8 cellular contexts compared by ENCODE assay signal in the genomic region with DNA sequence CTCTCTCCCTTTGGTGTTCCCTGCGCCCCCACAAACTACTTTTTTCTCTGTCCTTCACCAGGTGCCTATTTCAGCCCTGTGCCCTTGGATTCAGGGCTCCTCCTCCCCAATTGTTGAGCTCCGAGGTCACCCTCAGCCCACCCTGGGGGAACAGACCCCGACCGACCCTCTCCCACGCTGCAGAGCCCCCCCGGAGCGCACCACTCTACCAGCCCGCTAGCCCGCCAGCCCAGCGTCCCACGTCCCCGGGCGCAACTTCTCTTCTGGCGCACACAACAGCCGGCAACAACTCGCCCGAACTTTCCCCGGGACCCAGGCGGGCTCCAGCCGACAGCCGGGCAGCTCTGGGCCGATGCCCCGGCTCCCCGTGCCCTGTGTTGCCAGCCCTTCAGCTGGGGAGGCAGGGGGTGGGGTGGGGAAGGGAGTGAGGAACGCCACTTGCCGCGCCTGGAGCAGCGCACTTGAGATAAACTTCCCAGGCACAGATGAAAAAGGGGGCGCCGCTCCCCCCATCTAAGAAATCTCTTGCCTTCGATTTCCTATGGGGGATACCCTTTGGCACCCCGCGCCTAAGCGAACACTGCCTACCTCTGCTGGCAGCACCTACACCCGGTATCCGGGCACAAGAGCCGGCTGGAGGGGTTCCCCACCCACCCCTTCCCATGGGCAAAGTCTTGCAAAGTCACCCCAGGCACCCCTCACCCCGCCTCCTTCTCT. TPM values are rescaled to one million over a fixed set of nuclear protein-coding genes. Genes with fewer than 3 reads are reported as not detected.
DNase-seq lines count a peak whose midpoint lies in the region; ATAC-seq, FAIRE-seq and TF ChIP-seq lines count a peak whose summit lies in the region.

No MANE protein-coding gene starts in this region.

- POLR2A ChIA-PET in A549 (lab: Yijun Ruan, JAX) (interaction anchor here (0.6 kb wide), 1 partner anchor 9 kb away, joined by 4 read pairs; no protein-coding TSS in a partner anchor), HEK293 (lab: Yijun Ruan, JAX) (interaction anchor here (1.4 kb wide), 1 partner anchor 15 kb away, joined by 4 read pairs; no protein-coding TSS in a partner anchor)

- H3K4me1 ChIP-seq in A549 (peaks cover 25% of the 10 kb centered on the region), HEK293 (ENCODE audit: control insufficient read depth, insufficient read depth, low read length) (peaks cover 17% of the 10 kb centered on the region), lung (ENCODE audit: control insufficient read depth in 2 of 2, insufficient read depth in 2 of 2, low read length in 2 of 2) (peaks cover 0 to 3% of the 10 kb centered on the region in 2 donors), uterus (no peaks in the 10 kb centered on the region)

- H3K36me3 ChIP-seq in HEK293 (ENCODE audit: control insufficient read depth in 2 of 2, insufficient read depth in 1 of 2, low read length in 2 of 2), result no peaks in the 10 kb centered on the region
- no peaks in the 10 kb centered on the region for H3K36me3 ChIP-seq in brain microvascular endothelial cell (replicated peaks)
- H3K36me3 ChIP-seq in lung (ENCODE audit: control insufficient read depth in 2 of 2, insufficient read depth in 2 of 2, low read length in 2 of 2), result no peaks in the 10 kb centered on the region
- H3K36me3 ChIP-seq in uterus, result no peaks in the 10 kb centered on the region

- DNase-seq in A549 (ENCODE audit: low read depth in 1 of 2, low spot score in 1 of 2) (peak in 1 of 2 experiments; percentile 37), brain microvascular endothelial cell (no peak), lung (ENCODE audit: low spot score) (no peak), uterus (no peak), OCI-M1 (lab: John Stamatoyannopoulos, UW) (no peak), inferior parietal cortex (ENCODE audit: extremely low spot score) (no peak), head of caudate nucleus (no peak)

- WGBS in A549 (ENCODE audit: missing lambda C conversion rate), result 3% methylated on average over 12 of the region's 38 CpGs
- WGBS in lung, 2 donors, result 1% methylated on average over 38 of the region's 38 CpGs

- H3K4me2 ChIP-seq in A549, result peak overlapping the region; percentile 99

- H3K9me3 ChIP-seq in A549 (no peaks in the 10 kb centered on the region), HEK293 (ENCODE audit: control insufficient read depth, insufficient read depth, low read depth, low read length) (no peaks in the 10 kb centered on the region), lung (ENCODE audit: control insufficient read depth in 2 of 2, insufficient read depth in 1 of 2, low read length in 1 of 2) (no peaks in the 10 kb centered on the region), uterus (no peaks in the 10 kb centered on the region)

- no peak for TF ChIP-seq RAD21 in A549 (conservative IDR thresholded peaks at IDR 0.05 in 1 of 2, IDR thresholded peaks at IDR 0.05 in 1 of 2)

- TF ChIP-seq POLR2A in A549 (IDR thresholded peaks at IDR 0.05; ENCODE audit: low read length), result no peak
- TF ChIP-seq POLR2A in uterus (IDR thresholded peaks at IDR 0.05), result no peak

- no peak for FAIRE-seq in A549 (lab: Jason Lieb, UNC)

- in situ Hi-C loops in brain microvascular endothelial cell (cut with HindIII; ENCODE audit: low pct_ligation_motif_present, low sequenced_read_pairs), result no loop called here

- ATAC-seq in A549, result peak; percentile 30 to 51; a peak in 4 of 6 replicates
- ATAC-seq in lung (ENCODE audit: insufficient read depth, low FRiP score), result no peak

- H3K4me3 ChIP-seq in A549 (peak overlapping the region; percentile 57), HEK293 (ENCODE audit: low read depth, low read length) (peak overlapping the region; percentile 57), brain microvascular endothelial cell (ENCODE audit: low read depth, low read length) (peak overlapping the region; percentile 30), lung (peak overlapping the region; percentile 69), uterus (peak overlapping the region; percentile 37 to 54)

- TF ChIP-seq CTCF in A549 (IDR thresholded peaks at IDR 0.05), result no peak
- TF ChIP-seq CTCF in HEK293 (tag by site-specific recombination; IDR thresholded peaks at IDR 0.05), result no peak
- TF ChIP-seq CTCF in brain microvascular endothelial cell (IDR thresholded peaks at IDR 0.05; ENCODE audit: low read depth, low read length, missing control alignments), result no peak
- TF ChIP-seq CTCF in lung (IDR thresholded peaks at IDR 0.05; ENCODE audit: control extremely low read depth, extremely low read depth), result no peak
- TF ChIP-seq CTCF in uterus (IDR thresholded peaks at IDR 0.05), result no peak

- H3K27me3 ChIP-seq in brain microvascular endothelial cell (replicated peaks), result peaks cover 43% of the 10 kb centered on the region
- H3K27me3 ChIP-seq in lung (ENCODE audit: control insufficient read depth, insufficient read depth), result peaks cover 7% of the 10 kb centered on the region
- peaks cover 0 to 4% of the 10 kb centered on the region in 2 donors for H3K27me3 ChIP-seq in uterus

- peak overlapping the region; percentile 71 to 88 for H3K27ac ChIP-seq in A549
- no peak overlapping the region for H3K27ac ChIP-seq in HEK293 (ENCODE audit: extremely low read depth, low read depth, low read length)
- H3K27ac ChIP-seq in brain microvascular endothelial cell, result no peak overlapping the region
- H3K27ac ChIP-seq in lung (ENCODE audit: low read depth in 1 of 2, low read length in 1 of 2), result peak overlapping the region; percentile 83 to 90
- H3K27ac ChIP-seq in uterus, result peak overlapping the region; percentile 75 to 87

- TF ChIP-seq EP300 in A549 (IDR thresholded peaks at IDR 0.05), result no peak

- intact Hi-C loops in uterus (cut with DNase I; ENCODE audit: low total_unique reads) (no loop called here), head of caudate nucleus (cut with DNase I) (no loop called here)

- CTCF ChIA-PET in A549 (lab: Yijun Ruan, JAX), result interaction anchor here (0.6 to 2.9 kb wide), 4 partner anchors 102 to 418 kb away, joined by 3 to 8 read pairs (median 4); no protein-coding TSS in a partner anchor
- CTCF ChIA-PET in HEK293 (lab: Yijun Ruan, JAX), result interaction anchor here (0.6 to 0.8 kb wide), 2 partner anchors 32 to 102 kb away, joined by 3 read pairs; no protein-coding TSS in a partner anchor

TF ChIP-seq in A549, 52 proteins besides CTCF, POLR2A, EP300 and RAD21 (continues in another document):
- TF ChIP-seq TP53 (CRISPR knock-in tag; IDR thresholded peaks at IDR 0.05), result no peak
- no peak for TF ChIP-seq HOXB13 (CRISPR knock-in tag; IDR thresholded peaks at IDR 0.05; ENCODE audit: low read depth)
- TF ChIP-seq, protein P1, sequence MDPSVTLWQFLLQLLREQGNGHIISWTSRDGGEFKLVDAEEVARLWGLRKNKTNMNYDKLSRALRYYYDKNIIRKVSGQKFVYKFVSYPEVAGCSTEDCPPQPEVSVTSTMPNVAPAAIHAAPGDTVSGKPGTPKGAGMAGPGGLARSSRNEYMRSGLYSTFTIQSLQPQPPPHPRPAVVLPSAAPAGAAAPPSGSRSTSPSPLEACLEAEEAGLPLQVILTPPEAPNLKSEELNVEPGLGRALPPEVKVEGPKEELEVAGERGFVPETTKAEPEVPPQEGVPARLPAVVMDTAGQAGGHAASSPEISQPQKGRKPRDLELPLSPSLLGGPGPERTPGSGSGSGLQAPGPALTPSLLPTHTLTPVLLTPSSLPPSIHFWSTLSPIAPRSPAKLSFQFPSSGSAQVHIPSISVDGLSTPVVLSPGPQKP (IDR thresholded peaks at IDR 0.05; ENCODE audit: low read depth, low read length), result no peak
- TF ChIP-seq FOSL2 (IDR thresholded peaks at IDR 0.05), result no peak
- no peak for TF ChIP-seq FOSL2 (CRISPR knock-in tag; IDR thresholded peaks at IDR 0.05)

TF ChIP-seq in HEK293, 187 proteins besides CTCF, POLR2A, EP300 and RAD21 (continues in another document):
- TF ChIP-seq ZNF140 (tag by site-specific recombination; IDR thresholded peaks at IDR 0.05) (no peak), ZNF510 (tag by site-specific recombination; IDR thresholded peaks at IDR 0.05; ENCODE audit: insufficient replicate concordance) (no peak), OSR2 (tag by site-specific recombination; IDR thresholded peaks at IDR 0.05) (no peak), KLF10 (tag by site-specific recombination; IDR thresholded peaks at IDR 0.05) (no peak), ZSCAN30 (tag by site-specific recombination; IDR thresholded peaks at IDR 0.05) (no peak), ZNF623 (tag by site-specific recombination; IDR thresholded peaks at IDR 0.05) (no peak), ZNF148 (tag by site-specific recombination; IDR thresholded peaks at IDR 0.05; ENCODE audit: borderline replicate concordance) (no peak), ZNF10 (tag by site-specific recombination; IDR thresholded peaks at IDR 0.05) (no peak), ZNF521 (tag by site-specific recombination; IDR thresholded peaks at IDR 0.05) (no peak)

RNA-seq across cellular contexts. Expression of gene CASZ1, which starts 1.0 kb away (rescaled TPM):
- 0.52 and 0.56 TPM in 2 replicates for polyA plus RNA-seq in A549 (2011; rRNA removed)
- 1.0 TPM in 2 replicates for polyA plus RNA-seq in A549 (2012; cell fraction: cytosol; rRNA removed)
- polyA plus RNA-seq in A549 (2012; cell fraction: nucleus; rRNA removed), result 1.6 and 3.8 TPM in 2 replicates
- polyA plus RNA-seq in A549 (2017; fragmentation: RNase III; extraction: RNeasy Plus Mini Kit Qiagen cat#74134 plus additional on column Dnase treatment), result 0.94 to 1.2 TPM (median 1.1 TPM) in 3 replicates
- 0.92 and 1.1 TPM in 2 replicates for polyA minus RNA-seq in A549 (2011; rRNA and poly(A)+ RNA removed)
- total RNA-seq in lung, result 10 to 100 TPM; 61.9 to 69.9 TPM
- polyA plus RNA-seq in lung, result 10 to 100 TPM; 10.3 to 19.2 TPM
- total RNA-seq in uterus, result 10 to 100 TPM in 1 of 4 donors, 1 to 10 TPM in 2, under 1 TPM in 1; 0.59 to 49.2 (median 3.9) TPM

Comparison
In these comparisons a context has a peak if more than half of its experiments do, and no peak if none do; other contexts are left out.
1. H3K27ac ChIP-seq: peak in A549 (2 of 2), lung (2 of 2) and uterus (2 of 2); none in HEK293 (single experiment) and brain microvascular endothelial cell (single experiment).
2. Peak in every context shown above with its lines, with median percentiles within 50 percentile points of each other: H3K4me3 ChIP-seq.